ENCODE assay signal across 8 cellular contexts in the genomic region with DNA sequence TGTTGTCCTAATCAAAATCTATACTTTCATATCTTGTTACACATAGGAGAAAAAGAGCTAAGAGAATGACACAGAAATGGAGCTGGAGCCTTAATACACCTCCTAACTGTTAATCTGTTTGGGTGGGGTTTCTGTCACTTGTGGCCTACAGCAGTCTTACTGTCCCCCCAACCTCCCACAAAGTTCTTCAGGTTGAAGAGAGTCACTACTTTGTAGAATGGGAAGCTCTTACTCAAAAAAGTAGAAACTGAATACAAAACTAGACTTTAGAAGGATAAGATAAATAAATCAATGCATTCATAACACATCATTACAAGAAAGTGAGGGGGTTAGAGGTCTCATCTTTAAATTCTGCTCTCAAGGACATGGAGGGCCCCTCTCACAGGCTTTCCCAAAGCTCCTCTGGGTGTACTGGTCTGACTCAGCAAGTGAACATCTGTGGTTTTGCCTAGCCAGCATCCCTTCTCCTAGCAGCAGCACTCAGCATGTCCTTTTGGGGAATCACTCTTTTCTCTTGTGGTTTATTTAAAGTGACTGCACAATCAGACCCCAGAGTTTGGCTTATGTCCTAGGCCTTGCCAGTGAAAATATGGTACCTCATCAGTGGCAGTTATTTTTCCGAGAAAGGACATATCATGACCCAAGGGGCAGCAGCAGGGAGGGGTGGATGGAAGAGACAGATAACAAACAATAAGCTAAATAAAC. TPM values are rescaled to one million over a fixed set of nuclear protein-coding genes. Genes with fewer than 3 reads are reported as not detected.
DNase-seq lines count a peak whose midpoint lies in the region; ATAC-seq and TF ChIP-seq lines count a peak whose summit lies in the region.

No MANE protein-coding gene starts in this region.

- no peaks in the 10 kb centered on the region for H3K9me3 ChIP-seq in adipocyte (ENCODE audit: control insufficient read depth, low read length)
- H3K9me3 ChIP-seq in ovary: no peaks in the 10 kb centered on the region

- no peaks in the 10 kb centered on the region for H3K27me3 ChIP-seq in adipocyte (replicated peaks; ENCODE audit: control insufficient read depth, insufficient read depth, low read length)
- H3K27me3 ChIP-seq in ovary: no peaks in the 10 kb centered on the region

- DNase-seq in EL: peak; percentile 83
- DNase-seq in LHCN-M2 (ENCODE audit: low read depth): peak; percentile 92
- DNase-seq in adipocyte (ENCODE audit: low read depth): peak; percentile 59
- DNase-seq in naive thymus-derived CD8-positive, alpha-beta T cell: no peak
- DNase-seq in NCI-H1436 treated with DMSO at 0.1 percent for 48 hours (lab: John Stamatoyannopoulos, UW): no peak
- no peak for DNase-seq in NCI-H2196 (lab: John Stamatoyannopoulos, UW; ENCODE audit: unreplicated experiment)
- no peak for DNase-seq in stimulated activated CD4-positive, alpha-beta T cell treated with anti-CD3 and anti-CD28 coated beads, Interleukin-4, amount 100 ng/mL, for 24 hours
- DNase-seq in ovary: no peak

- no peaks in the 10 kb centered on the region for H3K36me3 Mint-ChIP-seq in naive thymus-derived CD8-positive, alpha-beta T cell

- peak overlapping the region; percentile 0 to 94 (median 82) for H3K4me3 Mint-ChIP-seq in naive thymus-derived CD8-positive, alpha-beta T cell

- no peak overlapping the region for H3K9ac ChIP-seq in adipocyte (ENCODE audit: low read length)

- peak overlapping the region in 7 of 10 donors; percentile 3 to 88 (median 60) for H3K27ac Mint-ChIP-seq in naive thymus-derived CD8-positive, alpha-beta T cell

- 86 to 89% (median 86%) methylated on average over 1 of the region's 1 CpG for WGBS in ovary, 3 donors

- no peaks in the 10 kb centered on the region for H3K36me3 ChIP-seq in adipocyte (ENCODE audit: control insufficient read depth, insufficient read depth, low read length, severe bottlenecking)
- no peaks in the 10 kb centered on the region for H3K36me3 ChIP-seq in ovary

- peaks cover 10 to 25% (median 21%) of the 10 kb centered on the region in 4 donors for H3K4me1 Mint-ChIP-seq in naive thymus-derived CD8-positive, alpha-beta T cell

- no peak for ATAC-seq in naive thymus-derived CD8-positive, alpha-beta T cell

- no peak for TF ChIP-seq POLR2A in ovary (IDR thresholded peaks at IDR 0.05)

- no peak for TF ChIP-seq CTCF in ovary (IDR thresholded peaks at IDR 0.05)

- intact Hi-C loops in ovary (cut with DNase I): no loop called here

- H3K4me1 ChIP-seq in adipocyte (ENCODE audit: control insufficient read depth, insufficient read depth, low read length) (peaks cover 20% of the 10 kb centered on the region), ovary (ENCODE audit: insufficient read depth) (no peaks in the 10 kb centered on the region)

- no peak overlapping the region for H3K27ac ChIP-seq in ovary

- POLR2A ChIA-PET in naive thymus-derived CD8-positive, alpha-beta T cell (lab: Charles Lee): no interaction called here

- peaks cover 0 to 4% (median 0%) of the 10 kb centered on the region in 5 donors for H3K27me3 Mint-ChIP-seq in naive thymus-derived CD8-positive, alpha-beta T cell

- H3K9me3 Mint-ChIP-seq in naive thymus-derived CD8-positive, alpha-beta T cell: no peaks in the 10 kb centered on the region

- TF ChIP-seq EP300 in ovary (IDR thresholded peaks at IDR 0.05): no peak

- H3K4me3 ChIP-seq in adipocyte (ENCODE audit: low read length): no peak overlapping the region
- H3K4me3 ChIP-seq in ovary: no peak overlapping the region

RNA-seq across cellular contexts. Expression of a gene that starts 2.0 kb away (rescaled TPM):
- total RNA-seq in LHCN-M2 (2014; rRNA removed) (30.7 and 38.5 TPM in 2 replicates), ovary (10 to 100 TPM; 47.6 to 75.1 (median 65.2) TPM)
- 50.0 TPM for polyA plus RNA-seq in LHCN-M2 (2012)
- 10 to 100 TPM in 1 of 2 experiments, 1 to 10 TPM in 1; 9.6 to 13.5 TPM for total RNA-seq in naive thymus-derived CD8-positive, alpha-beta T cell
- polyA plus RNA-seq in naive thymus-derived CD8-positive, alpha-beta T cell: 10 to 100 TPM; 17.8 to 33.8 (median 20.2) TPM
- polyA plus RNA-seq in ovary: 10 to 100 TPM; 64.4 to 66.4 TPM

RNA-seq across cellular contexts. Expression of a gene that starts 27.2 kb away (rescaled TPM):
- total RNA-seq in LHCN-M2 (2014; rRNA removed) (68.2 and 74.1 TPM in 2 replicates), ovary (10 to 100 TPM; 45.4 to 67.7 (median 51.8) TPM)
- polyA plus RNA-seq in LHCN-M2 (2012): 54.8 TPM
- 100 to 1,000 TPM; 215 to 219 TPM for total RNA-seq in naive thymus-derived CD8-positive, alpha-beta T cell
- 100 to 1,000 TPM; 102 to 121 (median 104) TPM for polyA plus RNA-seq in naive thymus-derived CD8-positive, alpha-beta T cell
- 10 to 100 TPM; 33.2 to 41.8 TPM for polyA plus RNA-seq in ovary

Comparison
In these comparisons a context has a peak if more than half of its experiments do, and no peak if none do; other contexts are left out.
1. DNase-seq: peak in EL (single experiment), LHCN-M2 (single experiment) and adipocyte (single experiment); none in naive thymus-derived CD8-positive, alpha-beta T cell (0 of 10), NCI-H1436 treated with DMSO at 0.1 percent for 48 hours (single experiment), NCI-H2196 (single experiment), stimulated activated CD4-positive, alpha-beta T cell treated with anti-CD3 and anti-CD28 coated beads, Interleukin-4, amount 100 ng/mL, for 24 hours (single experiment) and ovary (0 of 5).